Comparison of ENCODE assay signal across 20 cellular contexts in the genomic region with DNA sequence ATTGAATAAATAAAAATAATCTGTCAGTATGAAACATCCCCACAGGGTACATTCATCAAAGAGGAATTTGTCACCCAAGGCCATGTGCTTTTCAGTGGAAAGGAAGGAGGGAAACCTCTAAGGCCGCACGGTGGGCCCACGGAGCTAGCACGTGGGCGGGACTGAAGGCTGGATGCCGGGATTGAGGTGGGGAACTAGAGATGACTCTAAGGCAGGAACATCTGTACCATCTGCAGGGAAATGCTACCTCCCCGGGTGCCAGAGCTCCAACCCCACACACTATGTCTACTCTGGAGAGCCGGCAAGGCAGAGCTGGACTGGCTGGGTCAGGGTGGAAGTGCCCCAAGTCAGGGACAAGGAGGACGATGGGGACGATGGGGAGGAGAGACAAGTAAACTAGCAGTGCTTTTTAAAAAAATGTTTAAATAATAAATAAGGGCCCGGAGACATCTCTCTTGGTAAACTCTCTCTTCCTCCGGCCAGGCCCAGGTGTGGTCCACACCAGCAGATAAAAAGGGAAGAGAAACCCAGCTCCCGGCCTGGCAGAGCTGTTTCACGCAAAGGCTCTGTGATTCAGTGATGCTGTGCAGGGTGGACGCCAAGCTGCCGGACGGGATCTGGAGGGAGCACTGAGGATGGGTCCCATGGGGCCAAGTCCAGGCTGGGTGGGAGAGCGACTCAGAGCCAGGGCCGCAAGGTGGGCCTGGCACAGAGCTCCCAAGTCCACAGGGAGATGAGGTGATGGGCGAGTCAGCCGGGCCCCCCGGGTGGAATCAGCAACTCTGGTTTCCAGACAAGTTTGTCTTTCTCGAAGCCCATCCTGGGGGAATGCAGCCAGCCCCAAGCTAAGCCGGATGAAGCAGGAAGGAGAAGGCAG. TPM values are rescaled to one million over a fixed set of nuclear protein-coding genes. Genes with fewer than 3 reads are reported as not detected.
DNase-seq lines count a peak whose midpoint lies in the region; ATAC-seq, FAIRE-seq and TF ChIP-seq lines count a peak whose summit lies in the region.
"Had no signal": no experiment of that assay in that cellular context is flagged by ENCODE, and none has a peak within 500 bp of the region (broad histone marks: within the 10 kb centered on the region; RNA-seq: fewer than 3 reads in every experiment).

No MANE protein-coding gene starts in this region.

- no peak for TF ChIP-seq EP300 in HepG2 (IDR thresholded peaks at IDR 0.05; ENCODE audit: low read depth in 2 of 2, low read length in 2 of 2)
- TF ChIP-seq EP300 in HepG2 (CRISPR knock-in tag; IDR thresholded peaks at IDR 0.05; ENCODE audit: borderline replicate concordance) = no peak

- H3K4me1 ChIP-seq in HepG2 (ENCODE audit: insufficient read depth, low read length) (peaks cover 48% of the 10 kb centered on the region), right lobe of liver (peaks cover 0 to 2% (median 0%) of the 10 kb centered on the region in 4 donors), OCI-LY3 (ENCODE audit: low read length) (peaks cover 12% of the 10 kb centered on the region), smooth muscle cell (ENCODE audit: low read depth) (peaks cover 19% of the 10 kb centered on the region)

- H3K79me2 ChIP-seq in HepG2 (ENCODE audit: insufficient read depth, low read length) (no peaks in the 10 kb centered on the region), OCI-LY3 (ENCODE audit: low read length) (no peaks in the 10 kb centered on the region), smooth muscle cell (ENCODE audit: low read depth) (peaks cover 30% of the 10 kb centered on the region)

- peaks cover 0 to 22% of the 10 kb centered on the region in 2 experiments; a peak in 3 of 5 replicates for H3K27me3 ChIP-seq in HepG2 (ENCODE audit: control insufficient read depth in 1 of 2, insufficient read depth in 2 of 2, low read length in 2 of 2)
- H3K27me3 ChIP-seq in right lobe of liver = no peaks in the 10 kb centered on the region
- peaks cover 9% of the 10 kb centered on the region for H3K27me3 ChIP-seq in OCI-LY3 (ENCODE audit: low read depth, low read length)
- H3K27me3 ChIP-seq in smooth muscle cell (ENCODE audit: low read depth) = no peaks in the 10 kb centered on the region
- H3K27me3 ChIP-seq: right atrium auricular region had no signal

- H3K36me3 ChIP-seq in HepG2 (replicated peaks in 1 of 2; ENCODE audit: control insufficient read depth in 1 of 2, insufficient read depth in 2 of 2, low read length in 2 of 2) (no peaks in the 10 kb centered on the region), right lobe of liver (no peaks in the 10 kb centered on the region), OCI-LY3 (replicated peaks; ENCODE audit: low read depth, low read length) (no peaks in the 10 kb centered on the region), smooth muscle cell (ENCODE audit: low read depth) (no peaks in the 10 kb centered on the region)
- H3K36me3 ChIP-seq: right atrium auricular region had no signal

- TF ChIP-seq POLR2A in HepG2 (IDR thresholded peaks at IDR 0.05; ENCODE audit: insufficient read depth in 1 of 2, low read depth in 2 of 2, low read length in 2 of 2) (no peak), right lobe of liver (IDR thresholded peaks at IDR 0.05) (no peak)

- H3K4me1 Mint-ChIP-seq in immature natural killer cell = peaks cover 7 to 14% of the 10 kb centered on the region in 2 donors

- no peak for FAIRE-seq in HepG2 (lab: Jason Lieb, UNC)
- FAIRE-seq: bronchial epithelial cell, TTC549 had no signal

- no peak overlapping the region for H3K4me3 Mint-ChIP-seq in immature natural killer cell
- H3K4me3 Mint-ChIP-seq: GM23338; naive thymus-derived CD8-positive, alpha-beta T cell had no signal

- no peak overlapping the region for H3K4me3 ChIP-seq in HepG2 (replicated peaks in 1 of 3; ENCODE audit: insufficient read depth in 1 of 3, low read depth in 2 of 3, low read length in 3 of 3)
- H3K4me3 ChIP-seq in right lobe of liver = no peak overlapping the region
- no peak overlapping the region for H3K4me3 ChIP-seq in OCI-LY3 (ENCODE audit: low read length)
- H3K4me3 ChIP-seq in smooth muscle cell = no peak overlapping the region
- H3K4me3 ChIP-seq: GM23338, right atrium auricular region had no signal

- DNase-seq in HepG2 (ENCODE audit: low spot score) = no peak
- no peak for DNase-seq in right lobe of liver
- peak; percentile 36 for DNase-seq in astrocyte of the hippocampus (ENCODE audit: low read depth, low spot score)
- no peak for DNase-seq in smooth muscle cell (lab: John Stamatoyannopoulos, UW; ENCODE audit: unreplicated experiment)
- no peak for DNase-seq in inferior parietal cortex (ENCODE audit: extremely low spot score)
- DNase-seq in immature natural killer cell = no peak
- DNase-seq: C1 segment of cervical spinal cord; DND-41; kidney glomerular epithelial cell; naive thymus-derived CD8-positive, alpha-beta T cell; NCI-H1417; NCI-H446 treated with DMSO at 0.1 percent for 48 hours; substantia nigra had no signal

- ATAC-seq in HepG2 = no peak
- no peak for ATAC-seq in right lobe of liver
- no peak for ATAC-seq in HG03342 (IDR thresholded peaks at IDR 0.05; ENCODE audit: unreplicated experiment)
- ATAC-seq: GM23338; naive thymus-derived CD8-positive, alpha-beta T cell had no signal

- H2AFZ ChIP-seq in HepG2 (ENCODE audit: low read length) = no peak overlapping the region
- H2AFZ ChIP-seq in OCI-LY3 (ENCODE audit: low read depth, low read length) = no peak overlapping the region
- no peak overlapping the region for H2AFZ ChIP-seq in smooth muscle cell (ENCODE audit: low read depth)
- H2AFZ ChIP-seq: GM23338 had no signal

- no peak overlapping the region for H3K27ac Mint-ChIP-seq in immature natural killer cell
- H3K27ac Mint-ChIP-seq: GM23338; naive thymus-derived CD8-positive, alpha-beta T cell had no signal

- no TSS peak for BruUV-seq in HepG2 (replicated peaks; lab: Mats Ljungman, UMichigan)

- no peak overlapping the region for H3K27ac ChIP-seq in HepG2 (ENCODE audit: extremely low read length, insufficient read depth, low read length)
- H3K27ac ChIP-seq in right lobe of liver = no peak overlapping the region
- no peak overlapping the region for H3K27ac ChIP-seq in OCI-LY3 (ENCODE audit: low read length)
- H3K27ac ChIP-seq in smooth muscle cell (ENCODE audit: low read depth) = peak overlapping the region; percentile 94
- H3K27ac ChIP-seq: right atrium auricular region had no signal

- CTCF ChIA-PET in HepG2 (lab: Yijun Ruan, JAX; ENCODE audit: low intra/inter-chr PET ratio, low total read pairs) = no interaction called here

- in situ Hi-C loops in HepG2 (cut with HindIII; ENCODE audit: extremely low pct_ligation_motif_present, low pct_unique_long_range_greater_than_20kb) = no loop called here

- TF ChIP-seq CTCF in HepG2 (CRISPR knock-in tag; IDR thresholded peaks at IDR 0.05) (no peak), right lobe of liver (IDR thresholded peaks at IDR 0.05) (no peak), OCI-LY3 (IDR thresholded peaks at IDR 0.05; ENCODE audit: low read depth, low read length) (no peak), smooth muscle cell (IDR thresholded peaks at IDR 0.05; ENCODE audit: borderline replicate concordance, insufficient read depth, poor library complexity, severe bottlenecking) (no peak)

- no peaks in the 10 kb centered on the region for H3K9me3 Mint-ChIP-seq in immature natural killer cell
- H3K9me3 Mint-ChIP-seq: GM23338; naive thymus-derived CD8-positive, alpha-beta T cell had no signal

- H3F3A ChIP-seq in smooth muscle cell (ENCODE audit: low read depth) = peaks cover 29% of the 10 kb centered on the region

- no peaks in the 10 kb centered on the region for H4K20me1 ChIP-seq in HepG2 (ENCODE audit: insufficient read depth, low read length)
- H4K20me1 ChIP-seq in OCI-LY3 (ENCODE audit: insufficient read depth, low read length) = no peaks in the 10 kb centered on the region
- H4K20me1 ChIP-seq in smooth muscle cell (ENCODE audit: low read depth) = no peaks in the 10 kb centered on the region

- H3K4me2 ChIP-seq in HepG2 (ENCODE audit: low read depth, low read length) = no peak overlapping the region
- peak overlapping the region; percentile 27 for H3K4me2 ChIP-seq in OCI-LY3 (ENCODE audit: low read length)
- H3K4me2 ChIP-seq in smooth muscle cell = peak overlapping the region; percentile 28
- H3K4me2 ChIP-seq: GM23338 had no signal

- WGBS in HepG2 (ENCODE audit: low lambda C conversion rate) = 91% methylated on average over 20 of the region's 24 CpGs
- WGBS in right lobe of liver (ENCODE audit: insufficient coverage, low coverage, low lambda C conversion rate, missing lambda C conversion rate) = 78% methylated on average over 13 of the region's 24 CpGs
- WGBS in smooth muscle cell (ENCODE audit: low lambda C conversion rate) = 76% methylated on average over 24 of the region's 24 CpGs

- intact Hi-C loops in HepG2 (cut with micrococcal nuclease; ENCODE audit: unreplicated experiment) (no loop called here), right lobe of liver (cut with DNase I) (no loop called here)

- POLR2A ChIA-PET in HepG2 (lab: Yijun Ruan, JAX) = no interaction called here

- no peaks in the 10 kb centered on the region for H3K36me3 Mint-ChIP-seq in immature natural killer cell
- H3K36me3 Mint-ChIP-seq: naive thymus-derived CD8-positive, alpha-beta T cell had no signal

- peaks cover 2 to 7% (median 5%) of the 10 kb centered on the region in 3 donors for H3K27me3 Mint-ChIP-seq in immature natural killer cell (ENCODE audit: low read depth in 3 of 3)

- TF ChIP-seq RAD21 in HepG2 (CRISPR knock-in tag; IDR thresholded peaks at IDR 0.05) = no peak

- H3K9me3 ChIP-seq in HepG2 (ENCODE audit: low read length) (no peaks in the 10 kb centered on the region), right lobe of liver (no peaks in the 10 kb centered on the region), OCI-LY3 (ENCODE audit: insufficient read depth, low read length) (no peaks in the 10 kb centered on the region), smooth muscle cell (replicated peaks; ENCODE audit: low read depth) (no peaks in the 10 kb centered on the region)
- H3K9me3 ChIP-seq: right atrium auricular region had no signal

- H3K9ac ChIP-seq in HepG2 (ENCODE audit: insufficient read depth, low read depth, low read length) (no peak overlapping the region), OCI-LY3 (ENCODE audit: low read length) (no peak overlapping the region), smooth muscle cell (ENCODE audit: low read depth) (no peak overlapping the region)

RNA-seq across cellular contexts. Expression of gene LIF, which starts 5.8 kb away (rescaled TPM):
- total RNA-seq in HepG2 (2016; rRNA removed; fragmentation: Illumina TruSeq; extraction: Trizol) = 1.5 and 3.6 TPM in 2 replicates
- total RNA-seq in HepG2 (2016; cell fraction: cytosol; rRNA removed; fragmentation: Illumina TruSeq; extraction: Trizol; ENCODE audit: low read depth) = 0.53 and 1.6 TPM in 2 replicates
- 1.7 and 3.2 TPM in 2 replicates for total RNA-seq in HepG2 (2016; cell fraction: insoluble cytoplasmic fraction; rRNA removed; fragmentation: Illumina TruSeq; extraction: Trizol)
- total RNA-seq in HepG2 (2016; cell fraction: membrane; rRNA removed; fragmentation: Illumina TruSeq; extraction: Trizol) = 2.6 TPM in 2 replicates
- 5.2 and 5.5 TPM in 2 replicates for total RNA-seq in HepG2 (2016; cell fraction: nucleus; rRNA removed; fragmentation: Illumina TruSeq; extraction: Trizol)
- 8.5 and 12.1 TPM in 2 replicates for polyA plus RNA-seq in HepG2 (2011; rRNA removed)
- 3.0 and 4.2 TPM in 2 replicates for polyA plus RNA-seq in HepG2 (2011; cell fraction: cytosol; rRNA removed)
- polyA plus RNA-seq in HepG2 (2011; cell fraction: nucleus; rRNA removed) = 48.8 and 59.2 TPM in 2 replicates
- polyA plus RNA-seq in HepG2 (2012) = 1.4 and 5.2 TPM in 2 replicates
- 0.17 and 0.26 TPM in 2 replicates for polyA plus RNA-seq in HepG2 (2016; cell fraction: cytosol; fragmentation: Illumina TruSeq; extraction: Trizol; ENCODE audit: low read depth)
- polyA plus RNA-seq in HepG2 (2016; cell fraction: insoluble cytoplasmic fraction; fragmentation: Illumina TruSeq; extraction: Trizol; ENCODE audit: low read depth) = 1.1 and 1.3 TPM in 2 replicates
- polyA plus RNA-seq in HepG2 (2016; cell fraction: membrane; fragmentation: Illumina TruSeq; extraction: Trizol; ENCODE audit: low read depth) = 0.64 and 0.93 TPM in 2 replicates
- 13.6 and 20.3 TPM in 2 replicates for polyA plus RNA-seq in HepG2 (2016; cell fraction: nucleus; fragmentation: Illumina TruSeq; extraction: Trizol; ENCODE audit: insufficient read depth, low read depth)
- polyA minus RNA-seq in HepG2 (2011; rRNA and poly(A)+ RNA removed; ENCODE audit: low replicate concordance) = 11.5 and 35.1 TPM in 2 replicates
- 3.8 and 5.5 TPM in 2 replicates for polyA minus RNA-seq in HepG2 (2011; cell fraction: cytosol; rRNA and poly(A)+ RNA removed)
- 4.1 and 7.1 TPM in 2 replicates for polyA minus RNA-seq in HepG2 (2011; cell fraction: nucleus; rRNA and poly(A)+ RNA removed)
- total RNA-seq in right lobe of liver = 1 to 10 TPM in 3 of 6 experiments, under 1 TPM in 1, not detected in 2; 0.15 to 2.0 (median 1.6) TPM
- total RNA-seq in smooth muscle cell = 29.9 and 40.6 TPM in 2 replicates
- polyA plus RNA-seq in smooth muscle cell = 28.9 and 31.2 TPM in 2 replicates
- polyA plus RNA-seq in immature natural killer cell = 1 to 10 TPM in 1 of 3 donors, under 1 TPM in 1, not detected in 1; 0.29 to 1.0 TPM
- total RNA-seq: naive thymus-derived CD8-positive, alpha-beta T cell had no signal
- polyA plus RNA-seq: naive thymus-derived CD8-positive, alpha-beta T cell had no signal

RNA-seq across cellular contexts. Expression of gene OSM, which starts 25.9 kb away (rescaled TPM):
- total RNA-seq in HepG2 (2016; rRNA removed; fragmentation: Illumina TruSeq; extraction: Trizol) (not detected in 2 replicates), right lobe of liver (under 1 TPM in 4 of 6 experiments, not detected in 2; 0.10 to 0.75 (median 0.19) TPM), smooth muscle cell (0.27 and 1.5 TPM in 2 replicates)
- total RNA-seq in HepG2 (2016; cell fraction: cytosol; rRNA removed; fragmentation: Illumina TruSeq; extraction: Trizol; ENCODE audit: low read depth) = not detected in 2 replicates
- not detected in 2 replicates for total RNA-seq in HepG2 (2016; cell fraction: insoluble cytoplasmic fraction; rRNA removed; fragmentation: Illumina TruSeq; extraction: Trizol)
- total RNA-seq in HepG2 (2016; cell fraction: membrane; rRNA removed; fragmentation: Illumina TruSeq; extraction: Trizol) = not detected in 2 replicates
- not detected in 2 replicates for total RNA-seq in HepG2 (2016; cell fraction: nucleus; rRNA removed; fragmentation: Illumina TruSeq; extraction: Trizol)
- polyA plus RNA-seq in HepG2 (2011; rRNA removed) (0.07 TPM in 1 of 2 replicates, not detected in the other), smooth muscle cell (0.14 and 1.0 TPM in 2 replicates), immature natural killer cell (10 to 100 TPM in 2 of 3 donors, 1 to 10 TPM in 1; 7.5 to 22.3 (median 16.6) TPM)
- 0.05 TPM in 1 of 2 replicates, not detected in the other for polyA plus RNA-seq in HepG2 (2011; cell fraction: cytosol; rRNA removed)
- not detected in 2 replicates for polyA plus RNA-seq in HepG2 (2011; cell fraction: nucleus; rRNA removed)
- polyA plus RNA-seq in HepG2 (2012) = 0.07 TPM in 1 of 2 replicates, not detected in the other
- polyA plus RNA-seq in HepG2 (2016; cell fraction: cytosol; fragmentation: Illumina TruSeq; extraction: Trizol; ENCODE audit: low read depth) = not detected in 2 replicates
- not detected in 2 replicates for polyA plus RNA-seq in HepG2 (2016; cell fraction: insoluble cytoplasmic fraction; fragmentation: Illumina TruSeq; extraction: Trizol; ENCODE audit: low read depth)
- polyA plus RNA-seq in HepG2 (2016; cell fraction: membrane; fragmentation: Illumina TruSeq; extraction: Trizol; ENCODE audit: low read depth) = not detected in 2 replicates
- not detected in 2 replicates for polyA plus RNA-seq in HepG2 (2016; cell fraction: nucleus; fragmentation: Illumina TruSeq; extraction: Trizol; ENCODE audit: insufficient read depth, low read depth)
- not detected in 2 replicates for polyA minus RNA-seq in HepG2 (2011; rRNA and poly(A)+ RNA removed; ENCODE audit: low replicate concordance)
- polyA minus RNA-seq in HepG2 (2011; cell fraction: cytosol; rRNA and poly(A)+ RNA removed) = not detected in 2 replicates
- not detected in 2 replicates for polyA minus RNA-seq in HepG2 (2011; cell fraction: nucleus; rRNA and poly(A)+ RNA removed)
- total RNA-seq: bronchial epithelial cell, GM23338, HT-29 had no signal
- polyA plus RNA-seq: GM23338 had no signal

RNA-seq across cellular contexts. Expression of gene CASTOR1, which starts 48.5 kb away (rescaled TPM):
- total RNA-seq in HepG2 (2016; rRNA removed; fragmentation: Illumina TruSeq; extraction: Trizol) (1.1 and 2.6 TPM in 2 replicates), right lobe of liver (1 to 10 TPM in 5 of 6 experiments, under 1 TPM in 1; 0.86 to 8.6 (median 4.0) TPM), smooth muscle cell (9.8 and 16.1 TPM in 2 replicates)
- total RNA-seq in HepG2 (2016; cell fraction: cytosol; rRNA removed; fragmentation: Illumina TruSeq; extraction: Trizol; ENCODE audit: low read depth) = 0.81 and 0.88 TPM in 2 replicates
- total RNA-seq in HepG2 (2016; cell fraction: insoluble cytoplasmic fraction; rRNA removed; fragmentation: Illumina TruSeq; extraction: Trizol) = 0.70 and 1.2 TPM in 2 replicates
- 2.4 and 2.9 TPM in 2 replicates for total RNA-seq in HepG2 (2016; cell fraction: membrane; rRNA removed; fragmentation: Illumina TruSeq; extraction: Trizol)
- total RNA-seq in HepG2 (2016; cell fraction: nucleus; rRNA removed; fragmentation: Illumina TruSeq; extraction: Trizol) = 1.6 and 2.3 TPM in 2 replicates
- polyA plus RNA-seq in HepG2 (2011; rRNA removed) (4.4 and 6.2 TPM in 2 replicates), smooth muscle cell (21.8 and 22.6 TPM in 2 replicates), immature natural killer cell (10 to 100 TPM in 2 of 3 donors, 1 to 10 TPM in 1; 9.3 to 16.9 (median 11.8) TPM)
- polyA plus RNA-seq in HepG2 (2011; cell fraction: cytosol; rRNA removed) = 2.6 and 3.9 TPM in 2 replicates
- polyA plus RNA-seq in HepG2 (2011; cell fraction: nucleus; rRNA removed) = 14.3 and 18.8 TPM in 2 replicates
- polyA plus RNA-seq in HepG2 (2012) = 2.3 and 2.7 TPM in 2 replicates
- 0.41 and 0.72 TPM in 2 replicates for polyA plus RNA-seq in HepG2 (2016; cell fraction: cytosol; fragmentation: Illumina TruSeq; extraction: Trizol; ENCODE audit: low read depth)
- 0.73 and 1.3 TPM in 2 replicates for polyA plus RNA-seq in HepG2 (2016; cell fraction: insoluble cytoplasmic fraction; fragmentation: Illumina TruSeq; extraction: Trizol; ENCODE audit: low read depth)
- 0.99 and 1.3 TPM in 2 replicates for polyA plus RNA-seq in HepG2 (2016; cell fraction: membrane; fragmentation: Illumina TruSeq; extraction: Trizol; ENCODE audit: low read depth)
- polyA plus RNA-seq in HepG2 (2016; cell fraction: nucleus; fragmentation: Illumina TruSeq; extraction: Trizol; ENCODE audit: insufficient read depth, low read depth) = 2.4 TPM in 1 of 2 replicates, not detected in the other
- polyA minus RNA-seq in HepG2 (2011; rRNA and poly(A)+ RNA removed; ENCODE audit: low replicate concordance) = 1.4 and 5.7 TPM in 2 replicates
- polyA minus RNA-seq in HepG2 (2011; cell fraction: cytosol; rRNA and poly(A)+ RNA removed) = 0.97 and 1.6 TPM in 2 replicates
- 2.3 and 2.9 TPM in 2 replicates for polyA minus RNA-seq in HepG2 (2011; cell fraction: nucleus; rRNA and poly(A)+ RNA removed)
